Comparison of ENCODE assay signal across 9 cellular contexts in the genomic region with DNA sequence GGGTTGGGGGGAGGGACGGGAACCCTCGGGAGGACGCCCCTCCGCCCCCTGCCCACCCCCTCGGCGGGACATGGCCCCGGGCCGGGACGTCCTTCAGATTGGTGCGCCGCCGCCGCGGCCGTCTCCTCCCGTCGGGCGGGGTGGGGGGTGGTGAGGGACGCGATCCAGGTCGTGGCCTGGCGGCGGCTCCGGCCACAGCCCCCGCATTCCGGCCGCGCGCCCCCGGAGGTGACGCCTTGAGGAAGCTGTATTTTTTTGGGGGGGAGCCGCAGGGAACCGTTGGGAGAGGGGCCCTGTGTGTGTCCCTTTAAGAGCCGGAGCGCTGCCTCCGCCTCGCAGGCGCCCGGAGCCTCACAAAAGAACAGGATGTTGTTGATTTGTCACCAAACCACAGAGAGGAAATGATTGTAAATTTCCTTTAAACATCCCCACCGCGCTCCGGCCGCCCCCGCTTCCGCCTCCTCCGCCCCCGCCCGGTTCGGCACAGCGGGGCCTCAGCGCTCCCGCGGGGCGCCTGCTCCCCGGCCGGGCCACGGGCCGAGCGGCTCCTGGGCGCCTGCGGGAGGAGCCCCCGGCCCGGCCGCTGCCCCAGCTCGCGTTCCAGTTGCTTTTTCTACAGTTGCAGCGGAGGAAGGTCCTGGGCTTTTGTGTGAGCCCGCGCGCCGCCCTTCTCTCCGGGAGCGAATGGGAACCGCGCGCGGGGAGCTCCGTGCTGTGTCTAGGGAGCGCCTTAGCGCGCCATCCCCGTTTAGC. TPM values are rescaled to one million over a fixed set of nuclear protein-coding genes. Genes with fewer than 3 reads are reported as not detected.
DNase-seq lines count a peak whose midpoint lies in the region; ATAC-seq, FAIRE-seq and TF ChIP-seq lines count a peak whose summit lies in the region.
"Had no signal": no experiment of that assay in that cellular context is flagged by ENCODE, and none has a peak within 500 bp of the region (broad histone marks: within the 10 kb centered on the region; RNA-seq: fewer than 3 reads in every experiment).

No MANE protein-coding gene starts in this region.

- no peak overlapping the region for H2AFZ ChIP-seq in HepG2 (ENCODE audit: low read length)

- no peak for FAIRE-seq in HepG2 (lab: Jason Lieb, UNC)
- FAIRE-seq: TTC549 had no signal

- 8% methylated on average over 14 of the region's 82 CpGs for WGBS in HepG2 (ENCODE audit: low lambda C conversion rate)

- DNase-seq in AG09319 (ENCODE audit: extremely low read depth, low read depth) (peak; percentile 74), NCI-H460 (ENCODE audit: extremely low read depth, low read depth) (peak; percentile 87), dermis blood vessel endothelial cell (peak; percentile 96), HepG2 (ENCODE audit: low spot score) (peak; percentile 94)
- peak; percentile 85 for DNase-seq in activated CD4-positive, alpha-beta T cell treated with anti-CD3 and anti-CD28 coated beads, Interleukin-2, amount 50 U/mL, for 1 hour
- peak; percentile 90 for DNase-seq in stimulated activated CD4-positive, alpha-beta T cell treated with anti-CD3 and anti-CD28 coated beads, Interleukin-2, amount 100 ng/mL, for 4 hours (ENCODE audit: low read depth)

- TF ChIP-seq CTCF in AG09319 (IDR thresholded peaks at IDR 0.05; ENCODE audit: low read depth, low read length) (no peak), HepG2 (CRISPR knock-in tag; IDR thresholded peaks at IDR 0.05) (0 out of 2 replicates have a peak, but pooled peaks have one; percentile 3)

- H4K20me1 ChIP-seq in HepG2 (ENCODE audit: insufficient read depth, low read length), result no peaks in the 10 kb centered on the region

- ATAC-seq in GM18873 (IDR thresholded peaks at IDR 0.05; ENCODE audit: low FRiP score, unreplicated experiment), result peak; percentile 93
- peak; percentile 91 for ATAC-seq in HG03108 (IDR thresholded peaks at IDR 0.05; ENCODE audit: unreplicated experiment)
- ATAC-seq in HepG2, result peak; percentile 64

- intact Hi-C loops in HepG2 (cut with micrococcal nuclease; ENCODE audit: unreplicated experiment), result loop anchor here (1.0 to 2.0 kb wide), 2 partner anchors 32 to 50 kb away; a partner anchor contains a TSS

- peaks cover 81% of the 10 kb centered on the region for H3K4me1 ChIP-seq in HepG2 (ENCODE audit: insufficient read depth, low read length)

- H3K27ac ChIP-seq in HepG2 (ENCODE audit: extremely low read length, insufficient read depth, low read length), result peak overlapping the region; percentile 94

- no peaks in the 10 kb centered on the region for H3K9me3 ChIP-seq in HepG2 (ENCODE audit: low read length)

- H3K79me2 ChIP-seq in HepG2 (ENCODE audit: insufficient read depth, low read length), result peaks cover 40% of the 10 kb centered on the region

- POLR2A ChIA-PET in HepG2 (lab: Yijun Ruan, JAX), result interaction anchor here (0.7 to 5.2 kb wide), 11 partner anchors 11 to 433 kb away, joined by 3 to 122 read pairs (median 4); a partner anchor contains a TSS

- H3K36me3 ChIP-seq in HepG2 (replicated peaks in 1 of 2; ENCODE audit: control insufficient read depth in 1 of 2, insufficient read depth in 2 of 2, low read length in 2 of 2), result no peaks in the 10 kb centered on the region

- peak overlapping the region; percentile 94 for H3K4me2 ChIP-seq in HepG2 (ENCODE audit: low read depth, low read length)

- TF ChIP-seq RAD21 in HepG2 (CRISPR knock-in tag; IDR thresholded peaks at IDR 0.05), result peak; percentile 33; the same call in 1 of the 2 replicates

- no peaks in the 10 kb centered on the region; a peak in 1 of 5 replicates for H3K27me3 ChIP-seq in HepG2 (ENCODE audit: control insufficient read depth in 1 of 2, insufficient read depth in 2 of 2, low read length in 2 of 2)

- no TSS peak for BruUV-seq in HepG2 (replicated peaks; lab: Mats Ljungman, UMichigan)

- CTCF ChIA-PET in HepG2 (lab: Yijun Ruan, JAX; ENCODE audit: low intra/inter-chr PET ratio, low total read pairs), result interaction anchor here (0.6 kb wide), 1 partner anchor 205 kb away, joined by 3 read pairs; no protein-coding TSS in a partner anchor

- peak overlapping the region; percentile 87 for H3K9ac ChIP-seq in HepG2 (ENCODE audit: insufficient read depth, low read depth, low read length)

- H3K4me3 ChIP-seq in HepG2 (replicated peaks in 1 of 3; ENCODE audit: insufficient read depth in 1 of 3, low read depth in 2 of 3, low read length in 3 of 3), result peak overlapping the region; percentile 54 to 69 (median 63)

- in situ Hi-C loops in HepG2 (cut with HindIII; ENCODE audit: extremely low pct_ligation_motif_present, low pct_unique_long_range_greater_than_20kb), result no loop called here

- TF ChIP-seq EP300 in HepG2 (IDR thresholded peaks at IDR 0.05; ENCODE audit: low read depth in 2 of 2, low read length in 2 of 2) (peak; percentile 28 to 71; a peak in 3 of 4 replicates), HepG2 (CRISPR knock-in tag; IDR thresholded peaks at IDR 0.05; ENCODE audit: borderline replicate concordance) (peak; percentile 89)

- TF ChIP-seq POLR2A in HepG2 (IDR thresholded peaks at IDR 0.05; ENCODE audit: insufficient read depth in 1 of 2, low read depth in 2 of 2, low read length in 2 of 2), result peak; percentile 48 to 66; a peak in 2 of 4 replicates

TF ChIP-seq in HepG2, 621 proteins besides CTCF, POLR2A, EP300 and RAD21 (continues in another document):
- TF ChIP-seq SOX13 (IDR thresholded peaks at IDR 0.05) (no peak), SOX13 (CRISPR knock-in tag; conservative IDR thresholded peaks at IDR 0.05 in 1 of 2, IDR thresholded peaks at IDR 0.05 in 1 of 2) (peak in 1 of 2 experiments; percentile 57; a peak in 1 of 4 replicates), ZFP37 (CRISPR knock-in tag; IDR thresholded peaks at IDR 0.05; ENCODE audit: borderline replicate concordance) (no peak), MED1 (CRISPR knock-in tag; IDR thresholded peaks at IDR 0.05) (peak; percentile 91), ZFY (CRISPR knock-in tag; IDR thresholded peaks at IDR 0.05) (peak; percentile 74), ZSCAN20 (CRISPR knock-in tag; IDR thresholded peaks at IDR 0.05; ENCODE audit: borderline replicate concordance) (peak; percentile 88; the same call in 1 of the 2 replicates), HOXA3 (CRISPR knock-in tag; IDR thresholded peaks at IDR 0.05) (peak; percentile 58; the same call in 1 of the 2 replicates)
- TF ChIP-seq, protein P1, sequence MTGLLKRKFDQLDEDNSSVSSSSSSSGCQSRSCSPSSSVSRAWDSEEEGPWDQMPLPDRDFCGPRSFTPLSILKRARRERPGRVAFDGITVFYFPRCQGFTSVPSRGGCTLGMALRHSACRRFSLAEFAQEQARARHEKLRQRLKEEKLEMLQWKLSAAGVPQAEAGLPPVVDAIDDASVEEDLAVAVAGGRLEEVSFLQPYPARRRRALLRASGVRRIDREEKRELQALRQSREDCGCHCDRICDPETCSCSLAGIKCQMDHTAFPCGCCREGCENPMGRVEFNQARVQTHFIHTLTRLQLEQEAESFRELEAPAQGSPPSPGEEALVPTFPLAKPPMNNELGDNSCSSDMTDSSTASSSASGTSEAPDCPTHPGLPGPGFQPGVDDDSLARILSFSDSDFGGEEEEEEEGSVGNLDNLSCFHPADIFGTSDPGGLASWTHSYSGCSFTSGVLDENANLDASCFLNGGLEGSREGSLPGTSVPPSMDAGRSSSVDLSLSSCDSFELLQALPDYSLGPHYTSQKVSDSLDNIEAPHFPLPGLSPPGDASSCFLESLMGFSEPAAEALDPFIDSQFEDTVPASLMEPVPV (CRISPR knock-in tag; IDR thresholded peaks at IDR 0.05), result no peak
- TF ChIP-seq, protein P2, sequence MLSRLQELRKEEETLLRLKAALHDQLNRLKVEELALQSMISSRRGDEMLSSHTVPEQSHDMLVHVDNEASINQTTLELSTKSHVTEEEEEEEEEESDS (CRISPR knock-in tag; IDR thresholded peaks at IDR 0.05; ENCODE audit: borderline replicate concordance), result no peak
- TF ChIP-seq, protein P3, sequence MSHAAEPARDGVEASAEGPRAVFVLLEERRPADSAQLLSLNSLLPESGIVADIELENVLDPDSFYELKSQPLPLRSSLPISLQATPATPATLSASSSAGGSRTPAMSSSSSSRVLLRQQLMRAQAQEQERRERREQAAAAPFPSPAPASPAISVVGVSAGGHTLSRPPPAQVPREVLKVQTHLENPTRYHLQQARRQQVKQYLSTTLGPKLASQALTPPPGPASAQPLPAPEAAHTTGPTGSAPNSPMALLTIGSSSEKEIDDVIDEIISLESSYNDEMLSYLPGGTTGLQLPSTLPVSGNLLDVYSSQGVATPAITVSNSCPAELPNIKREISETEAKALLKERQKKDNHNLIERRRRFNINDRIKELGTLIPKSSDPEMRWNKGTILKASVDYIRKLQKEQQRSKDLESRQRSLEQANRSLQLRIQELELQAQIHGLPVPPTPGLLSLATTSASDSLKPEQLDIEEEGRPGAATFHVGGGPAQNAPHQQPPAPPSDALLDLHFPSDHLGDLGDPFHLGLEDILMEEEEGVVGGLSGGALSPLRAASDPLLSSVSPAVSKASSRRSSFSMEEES (CRISPR knock-in tag; IDR thresholded peaks at IDR 0.05), result no peak

RNA-seq across cellular contexts. Expression of a gene that starts 32.1 kb away (rescaled TPM):
- 21.8 and 24.7 TPM in 2 replicates for total RNA-seq in NCI-H460 (2014; rRNA removed; shearing (Covaris generic))
- polyA plus RNA-seq in NCI-H460 (2014; cell fraction: nucleus; rRNA removed), result 10.0 and 15.5 TPM in 2 replicates
- total RNA-seq in dermis blood vessel endothelial cell, result 5.5 and 11.9 TPM in 2 replicates
- total RNA-seq in HepG2 (2016; rRNA removed; fragmentation: Illumina TruSeq; extraction: Trizol), result 8.9 and 9.0 TPM in 2 replicates
- 1.6 and 1.8 TPM in 2 replicates for total RNA-seq in HepG2 (2016; cell fraction: cytosol; rRNA removed; fragmentation: Illumina TruSeq; extraction: Trizol; ENCODE audit: low read depth)
- 8.3 and 8.7 TPM in 2 replicates for total RNA-seq in HepG2 (2016; cell fraction: insoluble cytoplasmic fraction; rRNA removed; fragmentation: Illumina TruSeq; extraction: Trizol)
- total RNA-seq in HepG2 (2016; cell fraction: membrane; rRNA removed; fragmentation: Illumina TruSeq; extraction: Trizol), result 5.8 and 6.0 TPM in 2 replicates
- 12.5 and 16.8 TPM in 2 replicates for total RNA-seq in HepG2 (2016; cell fraction: nucleus; rRNA removed; fragmentation: Illumina TruSeq; extraction: Trizol)
- polyA plus RNA-seq in HepG2 (2011; rRNA removed), result 17.8 and 19.2 TPM in 2 replicates
- polyA plus RNA-seq in HepG2 (2011; cell fraction: cytosol; rRNA removed), result 10.9 and 12.6 TPM in 2 replicates
- polyA plus RNA-seq in HepG2 (2011; cell fraction: nucleus; rRNA removed), result 61.0 and 63.7 TPM in 2 replicates
- 10.0 and 17.2 TPM in 2 replicates for polyA plus RNA-seq in HepG2 (2012)
- polyA plus RNA-seq in HepG2 (2016; cell fraction: cytosol; fragmentation: Illumina TruSeq; extraction: Trizol; ENCODE audit: low read depth), result 0.37 and 0.40 TPM in 2 replicates
- polyA plus RNA-seq in HepG2 (2016; cell fraction: insoluble cytoplasmic fraction; fragmentation: Illumina TruSeq; extraction: Trizol; ENCODE audit: low read depth), result 6.9 and 9.0 TPM in 2 replicates
- polyA plus RNA-seq in HepG2 (2016; cell fraction: membrane; fragmentation: Illumina TruSeq; extraction: Trizol; ENCODE audit: low read depth), result 2.0 and 2.1 TPM in 2 replicates
- polyA plus RNA-seq in HepG2 (2016; cell fraction: nucleus; fragmentation: Illumina TruSeq; extraction: Trizol; ENCODE audit: insufficient read depth, low read depth), result 21.3 and 22.7 TPM in 2 replicates
- 0.09 and 81.1 TPM in 2 replicates for polyA minus RNA-seq in HepG2 (2011; rRNA and poly(A)+ RNA removed; ENCODE audit: low replicate concordance)
- polyA minus RNA-seq in HepG2 (2011; cell fraction: cytosol; rRNA and poly(A)+ RNA removed), result 21.7 and 22.2 TPM in 2 replicates
- 40.0 and 40.4 TPM in 2 replicates for polyA minus RNA-seq in HepG2 (2011; cell fraction: nucleus; rRNA and poly(A)+ RNA removed)

Comparison
In these comparisons a context has a peak if more than half of its experiments do, and no peak if none do; other contexts are left out.
1. Peak in every context shown above with its lines: DNase-seq, ATAC-seq, H3K4me3 ChIP-seq and H3K27ac ChIP-seq.